Comparison of ENCODE assay signal across 16 cellular contexts in the genomic region with DNA sequence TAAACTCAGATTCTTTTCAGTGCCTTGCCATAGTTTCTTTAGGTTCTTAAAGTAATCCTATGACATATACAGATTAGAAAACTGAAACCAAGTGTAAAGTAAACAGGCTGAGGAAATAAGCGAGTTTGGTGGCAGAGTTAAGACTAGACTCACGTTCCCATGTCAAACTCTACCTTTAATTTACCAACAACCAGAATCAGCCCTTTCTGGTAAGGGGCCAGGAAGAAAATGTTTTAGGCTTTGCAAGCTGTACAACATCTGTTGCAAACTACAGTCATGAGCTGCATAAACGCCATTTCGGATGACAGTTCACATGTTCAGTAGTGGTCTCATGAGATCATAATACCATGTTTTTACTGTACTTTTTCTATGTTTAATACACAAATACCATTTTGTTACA.
DNase-seq lines count a peak whose midpoint lies in the region; ATAC-seq and TF ChIP-seq lines count a peak whose summit lies in the region.
"Had no signal": no experiment of that assay in that cellular context is flagged by ENCODE, and none has a peak within 500 bp of the region (broad histone marks: within the 10 kb centered on the region; RNA-seq: fewer than 3 reads in every experiment).

No MANE protein-coding gene starts in this region.

- ATAC-seq in GM21825 (IDR thresholded peaks at IDR 0.05; ENCODE audit: unreplicated experiment) = no peak
- no peak for ATAC-seq in GM18868 (IDR thresholded peaks at IDR 0.05; ENCODE audit: unreplicated experiment)

- H3K27me3 ChIP-seq in SJSA1 (replicated peaks) (no peaks in the 10 kb centered on the region), BE2C (no peaks in the 10 kb centered on the region)
- H3K27me3 ChIP-seq: neural progenitor cell, right atrium auricular region had no signal

- H3K4me3 Mint-ChIP-seq in nephron = peak overlapping the region in 2 of 3 experiments; percentile 5 to 69
- H3K4me3 Mint-ChIP-seq: neural progenitor cell had no signal

- H3K36me3 Mint-ChIP-seq in nephron (ENCODE audit: low read depth) = no peaks in the 10 kb centered on the region
- H3K36me3 Mint-ChIP-seq: neural progenitor cell had no signal

- peaks cover 80% of the 10 kb centered on the region for H3K4me1 Mint-ChIP-seq in nephron

- peaks cover 81% of the 10 kb centered on the region for H3K4me1 ChIP-seq in SJSA1 (replicated peaks)
- no peaks in the 10 kb centered on the region for H3K4me1 ChIP-seq in BE2C

- peak overlapping the region; percentile 89 for H3K27ac ChIP-seq in SJSA1
- H3K27ac ChIP-seq: neural progenitor cell, right atrium auricular region had no signal

- H3K9me3 Mint-ChIP-seq in nephron = no peaks in the 10 kb centered on the region
- H3K9me3 Mint-ChIP-seq: neural progenitor cell had no signal

- H3K36me3 ChIP-seq in SJSA1 = no peaks in the 10 kb centered on the region
- H3K36me3 ChIP-seq in BE2C = no peaks in the 10 kb centered on the region
- H3K36me3 ChIP-seq: neural progenitor cell, right atrium auricular region had no signal

- no peaks in the 10 kb centered on the region for H3K9me3 ChIP-seq in SJSA1 (replicated peaks)
- no peaks in the 10 kb centered on the region for H3K9me3 ChIP-seq in BE2C
- H3K9me3 ChIP-seq: right atrium auricular region had no signal

- H3K27me3 Mint-ChIP-seq in nephron (ENCODE audit: low read depth) = no peaks in the 10 kb centered on the region

- TF ChIP-seq CTCF in fibroblast of mammary gland (conservative IDR thresholded peaks at IDR 0.05; ENCODE audit: control insufficient read depth, insufficient read depth, low read depth, low read length) (no peak), nephron (IDR thresholded peaks at IDR 0.05; ENCODE audit: unreplicated experiment in 3 of 3) (no peak), BE2C (IDR thresholded peaks at IDR 0.05; ENCODE audit: low read depth, low read length) (no peak)

- DNase-seq in DMS 273 (lab: John Stamatoyannopoulos, UW; ENCODE audit: unreplicated experiment) (peak; percentile 84), SJSA1 (ENCODE audit: low read depth in 1 of 2, low spot score in 2 of 2) (peak in 1 of 2 experiments; percentile 44), fibroblast of mammary gland (ENCODE audit: low read depth) (peak; percentile 54), Ammon's horn (ENCODE audit: low spot score) (no peak), BE2C (no peak)
- DNase-seq: activated CD4-positive, CD25-positive, alpha-beta regulatory T cell; activated CD8-positive, alpha-beta memory T cell treated with anti-CD3 and anti-CD28 coated beads, Interleukin-2, amount 50 U/mL, for 4 hours; activated naive CD4-positive, alpha-beta T cell treated with Interleukin-2 at 50 U/mL for 16 hours; NCI-H1048; OCI-M1; stimulated activated CD4-positive, alpha-beta T cell treated with anti-CD3 and anti-CD28 coated beads, Interleukin-4, amount 100 ng/mL, for 24 hours had no signal

- H3K4me3 ChIP-seq in SJSA1 = no peak overlapping the region
- H3K4me3 ChIP-seq in fibroblast of mammary gland (ENCODE audit: control insufficient read depth, low read depth, low read length) = no peak overlapping the region
- H3K4me3 ChIP-seq in BE2C (ENCODE audit: low read depth, low read length) = no peak overlapping the region
- H3K4me3 ChIP-seq: neural progenitor cell, right atrium auricular region had no signal

- H3K27ac Mint-ChIP-seq in nephron = peak overlapping the region; percentile 88 to 97 (median 93)
- H3K27ac Mint-ChIP-seq: neural progenitor cell had no signal

Comparison
In these comparisons a context has a peak if more than half of its experiments do, and no peak if none do; other contexts are left out.
1. DNase-seq: peak in DMS 273 (single experiment) and fibroblast of mammary gland (single experiment); none in Ammon's horn (single experiment) and BE2C (single experiment).